12 cellular contexts compared by ENCODE assay signal in the genomic region with DNA sequence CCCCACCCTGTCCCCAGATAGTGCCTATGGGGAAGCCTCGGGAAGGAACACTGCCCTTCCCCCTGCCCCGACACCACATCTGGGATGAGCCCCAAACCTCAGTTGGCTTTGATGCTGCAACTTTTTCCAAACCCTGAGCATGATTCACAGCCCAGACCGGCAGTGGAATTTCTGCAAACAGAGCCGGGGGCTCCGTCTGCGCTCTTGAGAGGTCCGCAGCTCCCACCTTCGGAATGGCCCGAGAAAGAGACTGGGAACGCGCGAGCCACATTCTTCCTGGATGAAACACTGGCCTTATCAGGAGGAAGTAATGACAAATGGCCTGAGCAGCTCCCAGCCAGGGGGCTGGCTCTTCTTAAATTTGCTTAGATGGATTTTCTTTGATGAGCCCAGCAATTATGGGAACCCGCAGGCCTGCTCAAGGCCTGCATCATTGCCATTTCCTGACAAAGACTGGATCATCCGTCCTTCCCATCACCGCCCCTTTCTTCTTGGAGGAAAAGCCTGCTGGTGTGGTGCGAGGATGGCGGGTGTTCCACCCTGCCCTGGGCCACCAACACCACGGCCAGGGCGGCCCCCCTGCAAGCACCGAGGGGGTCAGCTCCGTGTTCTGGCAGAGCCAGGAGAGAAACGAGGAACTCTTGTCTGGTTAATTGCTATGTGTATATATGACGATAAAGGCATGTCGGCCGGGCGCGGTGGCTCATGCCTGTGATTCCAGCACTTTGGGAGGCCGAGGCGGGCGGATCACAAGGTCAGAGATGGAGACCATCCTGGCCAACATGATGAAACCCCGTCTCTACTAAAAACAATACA. TPM values are rescaled to one million over a fixed set of nuclear protein-coding genes. Genes with fewer than 3 reads are reported as not detected.
DNase-seq lines count a peak whose midpoint lies in the region; ATAC-seq, FAIRE-seq and TF ChIP-seq lines count a peak whose summit lies in the region.
"Had no signal": no experiment of that assay in that cellular context is flagged by ENCODE, and none has a peak within 500 bp of the region (broad histone marks: within the 10 kb centered on the region; RNA-seq: fewer than 3 reads in every experiment).

No MANE protein-coding gene starts in this region.

- H3K4me3 ChIP-seq in colonic mucosa (no peak overlapping the region), mesendoderm (ENCODE audit: low read length) (no peak overlapping the region)
- H3K4me3 ChIP-seq: K562 had no signal

- no peak for ATAC-seq in activated naive CD8-positive, alpha-beta T cell treated with anti-CD3 and anti-CD28 coated beads, Interleukin-2, amount 50 U/mL, for 24 hours
- ATAC-seq in GM19023 (IDR thresholded peaks at IDR 0.05; ENCODE audit: unreplicated experiment) = no peak
- ATAC-seq: K562 had no signal

- no peak overlapping the region for H3K4me2 ChIP-seq in mesendoderm (ENCODE audit: low read length)

- no peak for TF ChIP-seq CTCF in colonic mucosa (IDR thresholded peaks at IDR 0.05)

- H3K36me3 Mint-ChIP-seq in activated naive CD8-positive, alpha-beta T cell treated with anti-CD3 and anti-CD28 coated beads, Interleukin-2, amount 50 U/mL, for 24 hours (ENCODE audit: low read depth) = no peaks in the 10 kb centered on the region
- H3K36me3 Mint-ChIP-seq: activated naive CD8-positive, alpha-beta T cell had no signal

- peak; percentile 61 for DNase-seq in 8988T
- peak; percentile 83 for DNase-seq in HTR-8/SVneo (ENCODE audit: insufficient read length, low spot score)
- DNase-seq in colonic mucosa = peak; percentile 9
- DNase-seq in mesendoderm = peak; percentile 99
- no peak for DNase-seq in superior temporal gyrus (ENCODE audit: extremely low spot score)
- DNase-seq in GM19239 (ENCODE audit: insufficient read length, low spot score) = no peak
- DNase-seq in activated naive CD8-positive, alpha-beta T cell treated with anti-CD3 and anti-CD28 coated beads, Interleukin-2, amount 50 U/mL, for 24 hours = no peak
- DNase-seq: C1 segment of cervical spinal cord had no signal

- H3K27me3 ChIP-seq in colonic mucosa (no peaks in the 10 kb centered on the region), mesendoderm (ENCODE audit: insufficient read depth, low read length, poor library complexity) (no peaks in the 10 kb centered on the region)

- peak overlapping the region; percentile 75 for H3K4ac ChIP-seq in mesendoderm (ENCODE audit: low read depth, low read length)

- H3K23ac ChIP-seq in mesendoderm (ENCODE audit: low read length) = no peak overlapping the region

- FAIRE-seq in HTR-8/SVneo (lab: Jason Lieb, UNC) (peak; percentile 4), GM19239 (lab: Jason Lieb, UNC) (no peak)
- FAIRE-seq: islet of Langerhans, K562 had no signal

- no peaks in the 10 kb centered on the region for H3K9me3 Mint-ChIP-seq in activated naive CD8-positive, alpha-beta T cell treated with anti-CD3 and anti-CD28 coated beads, Interleukin-2, amount 50 U/mL, for 24 hours

- H3K4me3 Mint-ChIP-seq in activated naive CD8-positive, alpha-beta T cell treated with anti-CD3 and anti-CD28 coated beads, Interleukin-2, amount 50 U/mL, for 24 hours = no peak overlapping the region
- H3K4me3 Mint-ChIP-seq: activated naive CD8-positive, alpha-beta T cell had no signal

- WGBS in mesendoderm (ENCODE audit: extremely low coverage, insufficient coverage, low lambda C conversion rate) = no CpG with 5 or more reads among the region's 31 CpGs

- H3K36me3 ChIP-seq in colonic mucosa (no peaks in the 10 kb centered on the region), mesendoderm (ENCODE audit: control insufficient read depth, insufficient read depth, low read length) (no peaks in the 10 kb centered on the region)

- peak overlapping the region; percentile 95 for H4K8ac ChIP-seq in mesendoderm (ENCODE audit: low read depth, low read length)

- no peaks in the 10 kb centered on the region for H3K79me1 ChIP-seq in mesendoderm (ENCODE audit: low read length)

- H3K79me2 ChIP-seq in mesendoderm (ENCODE audit: control insufficient read depth, insufficient read depth, low read length) = no peaks in the 10 kb centered on the region

- no peak overlapping the region for H2BK15ac ChIP-seq in mesendoderm (replicated peaks; ENCODE audit: low read depth)

- H3K27me3 Mint-ChIP-seq in activated naive CD8-positive, alpha-beta T cell treated with anti-CD3 and anti-CD28 coated beads, Interleukin-2, amount 50 U/mL, for 24 hours = no peaks in the 10 kb centered on the region
- H3K27me3 Mint-ChIP-seq: activated naive CD8-positive, alpha-beta T cell had no signal

- H3K27ac Mint-ChIP-seq in activated naive CD8-positive, alpha-beta T cell treated with anti-CD3 and anti-CD28 coated beads, Interleukin-2, amount 50 U/mL, for 24 hours = no peak overlapping the region
- H3K27ac Mint-ChIP-seq: activated naive CD8-positive, alpha-beta T cell had no signal

- peak overlapping the region; percentile 63 for H2BK120ac ChIP-seq in mesendoderm (ENCODE audit: low read depth, low read length)

- intact Hi-C loops in colonic mucosa (cut with DNase I) = no loop called here

- H4K5ac ChIP-seq in mesendoderm (ENCODE audit: low read length) = no peak overlapping the region

- H2AK5ac ChIP-seq in mesendoderm (ENCODE audit: low read length) = no peak overlapping the region

- peak overlapping the region; percentile 65 for H3K18ac ChIP-seq in mesendoderm (ENCODE audit: low read length)

- H3K9ac ChIP-seq in colonic mucosa (ENCODE audit: low read depth in 2 of 2, low read length in 2 of 2) = no peak overlapping the region
- H3K9ac ChIP-seq in mesendoderm (ENCODE audit: low read length) = peak overlapping the region; percentile 35

- no peaks in the 10 kb centered on the region for H3K4me1 Mint-ChIP-seq in activated naive CD8-positive, alpha-beta T cell treated with anti-CD3 and anti-CD28 coated beads, Interleukin-2, amount 50 U/mL, for 24 hours

- peak overlapping the region; percentile 90 for H2BK5ac ChIP-seq in mesendoderm (ENCODE audit: low read length)

- no peaks in the 10 kb centered on the region for H3K9me3 ChIP-seq in colonic mucosa

- H3K4me1 ChIP-seq in colonic mucosa = no peaks in the 10 kb centered on the region
- peaks cover 11% of the 10 kb centered on the region for H3K4me1 ChIP-seq in mesendoderm (ENCODE audit: control insufficient read depth, low read depth, low read length)

- no peak overlapping the region for H3K27ac ChIP-seq in colonic mucosa
- peak overlapping the region; percentile 97 for H3K27ac ChIP-seq in mesendoderm (ENCODE audit: low read depth, low read length)

- H3K56ac ChIP-seq in mesendoderm (ENCODE audit: low read length) = peak overlapping the region; percentile 78

RNA-seq across cellular contexts. Expression of gene COL5A1, which starts 38.8 kb away (rescaled TPM):
- 10 to 100 TPM; 10.9 to 21.7 TPM for total RNA-seq in colonic mucosa
- polyA plus RNA-seq in mesendoderm (2013, experiment 1 of 2) = 23.5 TPM
- 21.5 TPM for polyA plus RNA-seq in mesendoderm (2013, experiment 2 of 2)

Comparison
In these comparisons a context has a peak if more than half of its experiments do, and no peak if none do; other contexts are left out.
1. DNase-seq: peak in 8988T (single experiment), HTR-8/SVneo (single experiment), colonic mucosa (single experiment) and mesendoderm (single experiment); none in superior temporal gyrus (single experiment), GM19239 (single experiment) and activated naive CD8-positive, alpha-beta T cell treated with anti-CD3 and anti-CD28 coated beads, Interleukin-2, amount 50 U/mL, for 24 hours (single experiment).